ENCODE assay signal across 1 cellular context in the genomic region with DNA sequence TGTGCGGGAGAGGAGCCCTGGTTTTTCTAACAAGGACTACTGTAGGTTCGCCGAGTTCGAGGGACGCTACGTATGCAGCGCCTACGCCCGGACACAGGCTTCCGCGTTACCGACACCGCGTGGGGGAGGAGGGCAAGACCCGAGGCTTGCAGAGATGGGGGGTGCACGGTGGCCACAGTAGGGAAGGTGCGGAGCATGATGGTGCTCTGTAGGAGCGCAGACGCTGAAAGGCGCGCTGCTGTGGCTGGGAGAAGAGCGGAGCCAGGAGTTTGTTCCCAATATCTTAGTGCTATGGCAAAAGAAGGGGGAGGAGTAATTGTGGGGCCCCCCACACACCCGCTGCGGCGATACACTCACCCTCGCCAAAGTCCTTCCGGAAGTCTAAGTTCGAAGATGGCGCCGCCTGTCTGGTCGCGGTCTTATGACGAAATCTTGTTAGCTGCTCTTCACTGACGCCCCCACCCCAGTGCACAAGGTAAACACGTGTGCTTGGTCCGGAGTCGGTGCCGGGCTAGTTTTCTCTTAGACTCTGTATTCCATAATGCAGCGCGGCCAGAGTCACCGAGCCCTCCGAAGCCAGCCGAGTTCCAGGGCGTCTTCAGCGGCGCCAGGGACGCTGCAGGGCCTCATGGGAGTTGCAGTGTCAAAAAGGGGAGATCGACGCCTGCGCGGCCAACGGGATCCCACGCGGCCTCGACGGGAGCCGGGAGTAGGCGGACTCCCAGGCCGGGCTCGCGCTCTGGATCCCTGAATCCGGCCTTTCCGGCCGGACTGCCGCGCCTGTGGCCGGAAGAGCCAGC.
A peak's percentile ranks its signal among the peaks of the same experiment; 100 is the strongest.
TF ChIP-seq lines count a peak whose summit lies in the region.

A gene with protein sequence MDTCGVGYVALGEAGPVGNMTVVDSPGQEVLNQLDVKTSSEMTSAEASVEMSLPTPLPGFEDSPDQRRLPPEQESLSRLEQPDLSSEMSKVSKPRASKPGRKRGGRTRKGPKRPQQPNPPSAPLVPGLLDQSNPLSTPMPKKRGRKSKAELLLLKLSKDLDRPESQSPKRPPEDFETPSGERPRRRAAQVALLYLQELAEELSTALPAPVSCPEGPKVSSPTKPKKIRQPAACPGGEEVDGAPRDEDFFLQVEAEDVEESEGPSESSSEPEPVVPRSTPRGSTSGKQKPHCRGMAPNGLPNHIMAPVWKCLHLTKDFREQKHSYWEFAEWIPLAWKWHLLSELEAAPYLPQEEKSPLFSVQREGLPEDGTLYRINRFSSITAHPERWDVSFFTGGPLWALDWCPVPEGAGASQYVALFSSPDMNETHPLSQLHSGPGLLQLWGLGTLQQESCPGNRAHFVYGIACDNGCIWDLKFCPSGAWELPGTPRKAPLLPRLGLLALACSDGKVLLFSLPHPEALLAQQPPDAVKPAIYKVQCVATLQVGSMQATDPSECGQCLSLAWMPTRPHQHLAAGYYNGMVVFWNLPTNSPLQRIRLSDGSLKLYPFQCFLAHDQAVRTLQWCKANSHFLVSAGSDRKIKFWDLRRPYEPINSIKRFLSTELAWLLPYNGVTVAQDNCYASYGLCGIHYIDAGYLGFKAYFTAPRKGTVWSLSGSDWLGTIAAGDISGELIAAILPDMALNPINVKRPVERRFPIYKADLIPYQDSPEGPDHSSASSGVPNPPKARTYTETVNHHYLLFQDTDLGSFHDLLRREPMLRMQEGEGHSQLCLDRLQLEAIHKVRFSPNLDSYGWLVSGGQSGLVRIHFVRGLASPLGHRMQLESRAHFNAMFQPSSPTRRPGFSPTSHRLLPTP (minus strand): TSS at position 383 of the 800 bp plus-strand sequence. CDS start 13,210 bp downstream, outside the sequence.

TF ChIP-seq in HepG2, 621 proteins besides CTCF, POLR2A, EP300 and RAD21 (continued from another document and continues in another):
- peak; percentile 79 for TF ChIP-seq ZNF225 (CRISPR knock-in tag; IDR thresholded peaks at IDR 0.05)
- TF ChIP-seq CSRNP1 (CRISPR knock-in tag; IDR thresholded peaks at IDR 0.05) = peak; percentile 97
- TF ChIP-seq NRL (CRISPR knock-in tag; IDR thresholded peaks at IDR 0.05; ENCODE audit: borderline replicate concordance) = peak; percentile 67; the same call in 1 of the 2 replicates
- TF ChIP-seq, protein P1, sequence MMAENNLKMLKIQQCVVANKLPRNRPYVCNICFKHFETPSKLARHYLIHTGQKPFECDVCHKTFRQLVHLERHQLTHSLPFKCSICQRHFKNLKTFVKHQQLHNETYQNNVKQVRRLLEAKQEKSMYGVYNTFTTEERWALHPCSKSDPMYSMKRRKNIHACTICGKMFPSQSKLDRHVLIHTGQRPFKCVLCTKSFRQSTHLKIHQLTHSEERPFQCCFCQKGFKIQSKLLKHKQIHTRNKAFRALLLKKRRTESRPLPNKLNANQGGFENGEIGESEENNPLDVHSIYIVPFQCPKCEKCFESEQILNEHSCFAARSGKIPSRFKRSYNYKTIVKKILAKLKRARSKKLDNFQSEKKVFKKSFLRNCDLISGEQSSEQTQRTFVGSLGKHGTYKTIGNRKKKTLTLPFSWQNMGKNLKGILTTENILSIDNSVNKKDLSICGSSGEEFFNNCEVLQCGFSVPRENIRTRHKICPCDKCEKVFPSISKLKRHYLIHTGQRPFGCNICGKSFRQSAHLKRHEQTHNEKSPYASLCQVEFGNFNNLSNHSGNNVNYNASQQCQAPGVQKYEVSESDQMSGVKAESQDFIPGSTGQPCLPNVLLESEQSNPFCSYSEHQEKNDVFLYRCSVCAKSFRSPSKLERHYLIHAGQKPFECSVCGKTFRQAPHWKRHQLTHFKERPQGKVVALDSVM (CRISPR knock-in tag; IDR thresholded peaks at IDR 0.05) = peak; percentile 78
- peak; percentile 67 for TF ChIP-seq NFYB (CRISPR knock-in tag; IDR thresholded peaks at IDR 0.05)
- peak; percentile 90 for TF ChIP-seq ELF4 (CRISPR knock-in tag; IDR thresholded peaks at IDR 0.05; ENCODE audit: borderline replicate concordance)
- 0 out of 2 replicates have a peak, but pooled peaks have one; percentile 13 for TF ChIP-seq ZNF652 (CRISPR knock-in tag; IDR thresholded peaks at IDR 0.05; ENCODE audit: borderline replicate concordance, low read depth)
- TF ChIP-seq ZNF709 (CRISPR knock-in tag; IDR thresholded peaks at IDR 0.05) = no peak
- 0 out of 2 replicates have a peak, but pooled peaks have one; percentile 36 for TF ChIP-seq ZFAT (CRISPR knock-in tag; conservative IDR thresholded peaks at IDR 0.05)
- TF ChIP-seq U2AF1 (optimal IDR thresholded peaks at IDR 0.05; ENCODE audit: low read depth, low read length) = no peak
- TF ChIP-seq ISX (CRISPR knock-in tag; conservative IDR thresholded peaks at IDR 0.05) = no peak
- peak; percentile 89 for TF ChIP-seq ZNF572 (CRISPR knock-in tag; IDR thresholded peaks at IDR 0.05)
- no peak for TF ChIP-seq ZBTB49 (CRISPR knock-in tag; IDR thresholded peaks at IDR 0.05; ENCODE audit: borderline replicate concordance)
- no peak for TF ChIP-seq ATAD3A (CRISPR knock-in tag; IDR thresholded peaks at IDR 0.05)
- peak; percentile 100 for TF ChIP-seq HNRNPLL (IDR thresholded peaks at IDR 0.05; ENCODE audit: low read depth, low read length, poor library complexity, severe bottlenecking)
- peak; percentile 96 for TF ChIP-seq MYC (CRISPR knock-in tag; IDR thresholded peaks at IDR 0.05; ENCODE audit: borderline replicate concordance)
- TF ChIP-seq MNT (IDR thresholded peaks at IDR 0.05) = peak; percentile 90
- TF ChIP-seq ZNF598 (CRISPR knock-in tag; IDR thresholded peaks at IDR 0.05; ENCODE audit: borderline replicate concordance) = peak; percentile 24; the same call in 1 of the 2 replicates
- peak; percentile 78; the same call in 1 of the 2 replicates for TF ChIP-seq ZZZ3 (CRISPR knock-in tag; IDR thresholded peaks at IDR 0.05; ENCODE audit: borderline replicate concordance)
- TF ChIP-seq, protein P2, sequence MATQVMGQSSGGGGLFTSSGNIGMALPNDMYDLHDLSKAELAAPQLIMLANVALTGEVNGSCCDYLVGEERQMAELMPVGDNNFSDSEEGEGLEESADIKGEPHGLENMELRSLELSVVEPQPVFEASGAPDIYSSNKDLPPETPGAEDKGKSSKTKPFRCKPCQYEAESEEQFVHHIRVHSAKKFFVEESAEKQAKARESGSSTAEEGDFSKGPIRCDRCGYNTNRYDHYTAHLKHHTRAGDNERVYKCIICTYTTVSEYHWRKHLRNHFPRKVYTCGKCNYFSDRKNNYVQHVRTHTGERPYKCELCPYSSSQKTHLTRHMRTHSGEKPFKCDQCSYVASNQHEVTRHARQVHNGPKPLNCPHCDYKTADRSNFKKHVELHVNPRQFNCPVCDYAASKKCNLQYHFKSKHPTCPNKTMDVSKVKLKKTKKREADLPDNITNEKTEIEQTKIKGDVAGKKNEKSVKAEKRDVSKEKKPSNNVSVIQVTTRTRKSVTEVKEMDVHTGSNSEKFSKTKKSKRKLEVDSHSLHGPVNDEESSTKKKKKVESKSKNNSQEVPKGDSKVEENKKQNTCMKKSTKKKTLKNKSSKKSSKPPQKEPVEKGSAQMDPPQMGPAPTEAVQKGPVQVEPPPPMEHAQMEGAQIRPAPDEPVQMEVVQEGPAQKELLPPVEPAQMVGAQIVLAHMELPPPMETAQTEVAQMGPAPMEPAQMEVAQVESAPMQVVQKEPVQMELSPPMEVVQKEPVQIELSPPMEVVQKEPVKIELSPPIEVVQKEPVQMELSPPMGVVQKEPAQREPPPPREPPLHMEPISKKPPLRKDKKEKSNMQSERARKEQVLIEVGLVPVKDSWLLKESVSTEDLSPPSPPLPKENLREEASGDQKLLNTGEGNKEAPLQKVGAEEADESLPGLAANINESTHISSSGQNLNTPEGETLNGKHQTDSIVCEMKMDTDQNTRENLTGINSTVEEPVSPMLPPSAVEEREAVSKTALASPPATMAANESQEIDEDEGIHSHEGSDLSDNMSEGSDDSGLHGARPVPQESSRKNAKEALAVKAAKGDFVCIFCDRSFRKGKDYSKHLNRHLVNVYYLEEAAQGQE (IDR thresholded peaks at IDR 0.05; ENCODE audit: borderline replicate concordance in 1 of 2, low read depth in 1 of 2, low read length in 2 of 2) = peak in 1 of 2 experiments; percentile 54; a peak in 1 of 4 replicates
- TF ChIP-seq ZNF788 (CRISPR knock-in tag; IDR thresholded peaks at IDR 0.05; ENCODE audit: borderline replicate concordance) = peak; percentile 82
- TF ChIP-seq EED (CRISPR knock-in tag; IDR thresholded peaks at IDR 0.05) = no peak; the same call in 1 of the 2 replicates
- peak; percentile 80 for TF ChIP-seq MXD4 (CRISPR knock-in tag; IDR thresholded peaks at IDR 0.05)
- TF ChIP-seq MTF2 (CRISPR knock-in tag; IDR thresholded peaks at IDR 0.05; ENCODE audit: borderline replicate concordance) = peak; percentile 65; the same call in 1 of the 2 replicates
- peak; percentile 66; the same call in 1 of the 2 replicates for TF ChIP-seq RXRA (CRISPR knock-in tag; IDR thresholded peaks at IDR 0.05)
- no peak for TF ChIP-seq ZNF207 (IDR thresholded peaks at IDR 0.05; ENCODE audit: borderline replicate concordance)
- no peak for TF ChIP-seq ZNF251 (CRISPR knock-in tag; IDR thresholded peaks at IDR 0.05)
- TF ChIP-seq, protein P3, sequence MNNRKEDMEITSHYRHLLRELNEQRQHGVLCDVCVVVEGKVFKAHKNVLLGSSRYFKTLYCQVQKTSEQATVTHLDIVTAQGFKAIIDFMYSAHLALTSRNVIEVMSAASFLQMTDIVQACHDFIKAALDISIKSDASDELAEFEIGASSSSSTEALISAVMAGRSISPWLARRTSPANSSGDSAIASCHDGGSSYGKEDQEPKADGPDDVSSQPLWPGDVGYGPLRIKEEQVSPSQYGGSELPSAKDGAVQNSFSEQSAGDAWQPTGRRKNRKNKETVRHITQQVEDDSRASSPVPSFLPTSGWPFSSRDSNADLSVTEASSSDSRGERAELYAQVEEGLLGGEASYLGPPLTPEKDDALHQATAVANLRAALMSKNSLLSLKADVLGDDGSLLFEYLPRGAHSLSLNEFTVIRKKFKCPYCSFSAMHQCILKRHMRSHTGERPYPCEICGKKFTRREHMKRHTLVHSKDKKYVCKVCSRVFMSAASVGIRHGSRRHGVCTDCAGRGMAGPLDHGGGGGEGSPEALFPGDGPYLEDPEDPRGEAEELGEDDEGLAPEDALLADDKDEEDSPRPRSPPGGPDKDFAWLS (CRISPR knock-in tag; IDR thresholded peaks at IDR 0.05; ENCODE audit: borderline replicate concordance) = 0 out of 2 replicates have a peak, but pooled peaks have one; percentile 82
- TF ChIP-seq SMAD1 (CRISPR knock-in tag; IDR thresholded peaks at IDR 0.05; ENCODE audit: borderline replicate concordance, low read depth) = no peak
- TF ChIP-seq ZNF382 (CRISPR knock-in tag; IDR thresholded peaks at IDR 0.05; ENCODE audit: borderline replicate concordance) = no peak
- peak; percentile 69 for TF ChIP-seq ZNF879 (CRISPR knock-in tag; IDR thresholded peaks at IDR 0.05)
- no peak for TF ChIP-seq MATR3 (CRISPR knock-in tag; IDR thresholded peaks at IDR 0.05)
- TF ChIP-seq NONO (IDR thresholded peaks at IDR 0.05) = no peak
- peak; percentile 90 for TF ChIP-seq NONO (CRISPR knock-in tag; conservative IDR thresholded peaks at IDR 0.05)
- TF ChIP-seq IRF2 (CRISPR knock-in tag; IDR thresholded peaks at IDR 0.05) = peak; percentile 67
- TF ChIP-seq, protein P4, sequence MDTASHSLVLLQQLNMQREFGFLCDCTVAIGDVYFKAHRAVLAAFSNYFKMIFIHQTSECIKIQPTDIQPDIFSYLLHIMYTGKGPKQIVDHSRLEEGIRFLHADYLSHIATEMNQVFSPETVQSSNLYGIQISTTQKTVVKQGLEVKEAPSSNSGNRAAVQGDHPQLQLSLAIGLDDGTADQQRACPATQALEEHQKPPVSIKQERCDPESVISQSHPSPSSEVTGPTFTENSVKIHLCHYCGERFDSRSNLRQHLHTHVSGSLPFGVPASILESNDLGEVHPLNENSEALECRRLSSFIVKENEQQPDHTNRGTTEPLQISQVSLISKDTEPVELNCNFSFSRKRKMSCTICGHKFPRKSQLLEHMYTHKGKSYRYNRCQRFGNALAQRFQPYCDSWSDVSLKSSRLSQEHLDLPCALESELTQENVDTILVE (CRISPR knock-in tag; IDR thresholded peaks at IDR 0.05) = peak; percentile 89
- peak; percentile 98 for TF ChIP-seq HOXA3 (CRISPR knock-in tag; IDR thresholded peaks at IDR 0.05)
- no peak; the same call in none of the 2 replicates for TF ChIP-seq WIZ (CRISPR knock-in tag; IDR thresholded peaks at IDR 0.05)
- TF ChIP-seq ZSCAN21 (CRISPR knock-in tag; IDR thresholded peaks at IDR 0.05; ENCODE audit: borderline replicate concordance) = peak; percentile 89
- no peak for TF ChIP-seq ZNF296 (CRISPR knock-in tag; conservative IDR thresholded peaks at IDR 0.05)
